Comparison of ENCODE assay signal across 1 cellular context in the genomic region with DNA sequence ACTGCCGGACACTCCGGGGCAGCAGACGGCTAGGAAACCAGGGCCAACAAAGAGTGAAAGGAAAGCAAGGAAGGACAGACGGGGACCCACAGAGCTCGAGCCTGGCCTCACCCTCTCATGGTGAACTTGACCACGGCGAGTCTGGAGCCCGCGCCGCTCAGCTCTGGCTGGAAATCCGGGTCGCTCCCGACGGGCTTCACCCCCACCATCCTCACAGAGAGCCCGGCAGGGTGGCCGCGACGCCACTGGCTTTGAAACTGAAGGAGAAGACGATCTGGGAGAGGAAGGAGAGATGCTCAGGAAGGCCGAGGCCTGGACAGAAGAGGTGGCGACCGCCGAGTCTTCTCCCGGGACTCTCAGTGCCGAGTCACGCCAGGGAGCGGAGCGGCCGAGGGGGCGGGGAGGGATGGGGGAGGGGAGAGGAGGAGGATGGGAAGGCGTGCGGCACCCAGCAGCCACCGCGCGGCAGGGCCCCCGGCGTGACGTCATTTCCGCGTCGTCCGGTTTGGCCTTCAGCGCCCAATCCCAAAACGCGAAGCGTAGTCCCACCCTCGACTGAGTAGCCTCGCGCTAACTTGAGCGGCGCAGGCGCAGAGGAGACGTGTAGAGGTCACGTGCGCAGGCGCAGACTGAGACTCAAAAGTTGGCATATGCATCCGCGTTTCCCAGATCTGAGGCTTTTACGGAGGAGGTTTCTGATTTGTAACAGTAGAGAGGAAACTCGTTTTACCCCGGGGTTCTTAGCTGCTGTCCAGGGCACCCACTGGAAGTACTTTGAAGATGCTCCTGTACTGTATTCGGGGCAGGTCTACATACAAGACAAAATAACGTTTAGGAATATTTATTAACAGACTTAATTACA.
A peak's percentile ranks its signal among the peaks of the same experiment; 100 is the strongest.
TF ChIP-seq lines count a peak whose summit lies in the region.

A gene (minus strand): TSS at position 361 of the 862 bp plus-strand sequence. CDS start 152 bp downstream, at position 209.

TF ChIP-seq in GM12878, 131 proteins besides CTCF, POLR2A, EP300 and RAD21 (continued from another document and continues in another):
- TF ChIP-seq, protein P1, sequence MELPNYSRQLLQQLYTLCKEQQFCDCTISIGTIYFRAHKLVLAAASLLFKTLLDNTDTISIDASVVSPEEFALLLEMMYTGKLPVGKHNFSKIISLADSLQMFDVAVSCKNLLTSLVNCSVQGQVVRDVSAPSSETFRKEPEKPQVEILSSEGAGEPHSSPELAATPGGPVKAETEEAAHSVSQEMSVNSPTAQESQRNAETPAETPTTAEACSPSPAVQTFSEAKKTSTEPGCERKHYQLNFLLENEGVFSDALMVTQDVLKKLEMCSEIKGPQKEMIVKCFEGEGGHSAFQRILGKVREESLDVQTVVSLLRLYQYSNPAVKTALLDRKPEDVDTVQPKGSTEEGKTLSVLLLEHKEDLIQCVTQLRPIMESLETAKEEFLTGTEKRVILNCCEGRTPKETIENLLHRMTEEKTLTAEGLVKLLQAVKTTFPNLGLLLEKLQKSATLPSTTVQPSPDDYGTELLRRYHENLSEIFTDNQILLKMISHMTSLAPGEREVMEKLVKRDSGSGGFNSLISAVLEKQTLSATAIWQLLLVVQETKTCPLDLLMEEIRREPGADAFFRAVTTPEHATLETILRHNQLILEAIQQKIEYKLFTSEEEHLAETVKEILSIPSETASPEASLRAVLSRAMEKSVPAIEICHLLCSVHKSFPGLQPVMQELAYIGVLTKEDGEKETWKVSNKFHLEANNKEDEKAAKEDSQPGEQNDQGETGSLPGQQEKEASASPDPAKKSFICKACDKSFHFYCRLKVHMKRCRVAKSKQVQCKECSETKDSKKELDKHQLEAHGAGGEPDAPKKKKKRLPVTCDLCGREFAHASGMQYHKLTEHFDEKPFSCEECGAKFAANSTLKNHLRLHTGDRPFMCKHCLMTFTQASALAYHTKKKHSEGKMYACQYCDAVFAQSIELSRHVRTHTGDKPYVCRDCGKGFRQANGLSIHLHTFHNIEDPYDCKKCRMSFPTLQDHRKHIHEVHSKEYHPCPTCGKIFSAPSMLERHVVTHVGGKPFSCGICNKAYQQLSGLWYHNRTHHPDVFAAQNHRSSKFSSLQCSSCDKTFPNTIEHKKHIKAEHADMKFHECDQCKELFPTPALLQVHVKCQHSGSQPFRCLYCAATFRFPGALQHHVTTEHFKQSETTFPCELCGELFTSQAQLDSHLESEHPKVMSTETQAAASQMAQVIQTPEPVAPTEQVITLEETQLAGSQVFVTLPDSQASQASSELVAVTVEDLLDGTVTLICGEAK (IDR thresholded peaks at IDR 0.05; ENCODE audit: borderline replicate concordance) = peak; percentile 76; the same call in 1 of the 2 replicates
- TF ChIP-seq, protein P2, sequence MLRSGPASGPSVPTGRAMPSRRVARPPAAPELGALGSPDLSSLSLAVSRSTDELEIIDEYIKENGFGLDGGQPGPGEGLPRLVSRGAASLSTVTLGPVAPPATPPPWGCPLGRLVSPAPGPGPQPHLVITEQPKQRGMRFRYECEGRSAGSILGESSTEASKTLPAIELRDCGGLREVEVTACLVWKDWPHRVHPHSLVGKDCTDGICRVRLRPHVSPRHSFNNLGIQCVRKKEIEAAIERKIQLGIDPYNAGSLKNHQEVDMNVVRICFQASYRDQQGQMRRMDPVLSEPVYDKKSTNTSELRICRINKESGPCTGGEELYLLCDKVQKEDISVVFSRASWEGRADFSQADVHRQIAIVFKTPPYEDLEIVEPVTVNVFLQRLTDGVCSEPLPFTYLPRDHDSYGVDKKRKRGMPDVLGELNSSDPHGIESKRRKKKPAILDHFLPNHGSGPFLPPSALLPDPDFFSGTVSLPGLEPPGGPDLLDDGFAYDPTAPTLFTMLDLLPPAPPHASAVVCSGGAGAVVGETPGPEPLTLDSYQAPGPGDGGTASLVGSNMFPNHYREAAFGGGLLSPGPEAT (IDR thresholded peaks at IDR 0.05; ENCODE audit: low read depth) = 0 out of 2 replicates have a peak, but pooled peaks have one; percentile 29
- TF ChIP-seq NFIC (IDR thresholded peaks at IDR 0.05; ENCODE audit: low read depth, low read length) (no peak), EGR1 (IDR thresholded peaks at IDR 0.05; ENCODE audit: borderline replicate concordance in 1 of 2, low read depth in 2 of 2, low read length in 2 of 2) (peak in 1 of 2 experiments; percentile 77; a peak in 2 of 3 replicates), BRCA1 (IDR thresholded peaks at IDR 0.05; ENCODE audit: low read depth, low read length) (peak; percentile 67), SMAD5 (IDR thresholded peaks at IDR 0.05; ENCODE audit: low read depth) (peak; percentile 54; the same call in 1 of the 2 replicates), ZNF207 (IDR thresholded peaks at IDR 0.05; ENCODE audit: borderline replicate concordance) (peak; percentile 61; the same call in 1 of the 2 replicates), ASH2L (IDR thresholded peaks at IDR 0.05; ENCODE audit: borderline replicate concordance, low read depth) (no peak), SP1 (IDR thresholded peaks at IDR 0.05; ENCODE audit: low read depth, low read length) (peak; percentile 82), TCF12 (IDR thresholded peaks at IDR 0.05; ENCODE audit: low read depth, low read length) (peak; percentile 80), HCFC1 (IDR thresholded peaks at IDR 0.05; ENCODE audit: low read length) (peak; percentile 72), ZBED1 (IDR thresholded peaks at IDR 0.05; ENCODE audit: borderline replicate concordance) (no peak; the same call in 1 of the 2 replicates), NR2C1 (IDR thresholded peaks at IDR 0.05) (peak; percentile 46; the same call in 1 of the 2 replicates), CBX5 (IDR thresholded peaks at IDR 0.05; ENCODE audit: low read depth) (0 out of 2 replicates have a peak, but pooled peaks have one; percentile 21), TBL1XR1 (IDR thresholded peaks at IDR 0.05; ENCODE audit: low read depth, low read length) (peak; percentile 94), IKZF1 (conservative IDR thresholded peaks at IDR 0.05) (peak; percentile 97), WRNIP1 (IDR thresholded peaks at IDR 0.05; ENCODE audit: borderline replicate concordance, low read depth, low read length) (no peak), TAF1 (IDR thresholded peaks at IDR 0.05; ENCODE audit: borderline replicate concordance, low read depth, low read length) (peak; percentile 71), KLF5 (IDR thresholded peaks at IDR 0.05; ENCODE audit: partially characterized antibody) (peak; percentile 25), RAD51 (IDR thresholded peaks at IDR 0.05) (peak; percentile 95), PAX5 (IDR thresholded peaks at IDR 0.05; ENCODE audit: borderline replicate concordance, low read depth, low read length) (peak; percentile 33; the same call in 1 of the 2 replicates), POU2F2 (IDR thresholded peaks at IDR 0.05; ENCODE audit: borderline replicate concordance, low read depth, low read length) (peak; percentile 77; the same call in 1 of the 3 replicates), CREM (IDR thresholded peaks at IDR 0.05; ENCODE audit: low read depth) (peak; percentile 96), ETV6 (conservative IDR thresholded peaks at IDR 0.05 in 1 of 2, IDR thresholded peaks at IDR 0.05 in 1 of 2; ENCODE audit: borderline replicate concordance in 1 of 2, low read depth in 1 of 2) (no peak), POLR2AphosphoS5 (IDR thresholded peaks at IDR 0.05; ENCODE audit: low read length) (peak; percentile 93), SIX5 (IDR thresholded peaks at IDR 0.05; ENCODE audit: low read depth, low read length, severe bottlenecking) (peak; percentile 37), JUND (IDR thresholded peaks at IDR 0.05; ENCODE audit: low read depth, low read length) (peak; percentile 79), FOXM1 (IDR thresholded peaks at IDR 0.05; ENCODE audit: low read depth, low read length) (0 out of 2 replicates have a peak, but pooled peaks have one; percentile 31), RUNX3 (IDR thresholded peaks at IDR 0.05; ENCODE audit: low read length) (peak; percentile 18; the same call in 1 of the 2 replicates), NRF1 (conservative IDR thresholded peaks at IDR 0.05; ENCODE audit: low read depth, low read length) (peak; percentile 98), STAT1 (conservative IDR thresholded peaks at IDR 0.05) (no peak), SIN3A (IDR thresholded peaks at IDR 0.05; ENCODE audit: low read depth, low read length) (0 out of 2 replicates have a peak, but pooled peaks have one; percentile 44)
- TF ChIP-seq, protein P3, sequence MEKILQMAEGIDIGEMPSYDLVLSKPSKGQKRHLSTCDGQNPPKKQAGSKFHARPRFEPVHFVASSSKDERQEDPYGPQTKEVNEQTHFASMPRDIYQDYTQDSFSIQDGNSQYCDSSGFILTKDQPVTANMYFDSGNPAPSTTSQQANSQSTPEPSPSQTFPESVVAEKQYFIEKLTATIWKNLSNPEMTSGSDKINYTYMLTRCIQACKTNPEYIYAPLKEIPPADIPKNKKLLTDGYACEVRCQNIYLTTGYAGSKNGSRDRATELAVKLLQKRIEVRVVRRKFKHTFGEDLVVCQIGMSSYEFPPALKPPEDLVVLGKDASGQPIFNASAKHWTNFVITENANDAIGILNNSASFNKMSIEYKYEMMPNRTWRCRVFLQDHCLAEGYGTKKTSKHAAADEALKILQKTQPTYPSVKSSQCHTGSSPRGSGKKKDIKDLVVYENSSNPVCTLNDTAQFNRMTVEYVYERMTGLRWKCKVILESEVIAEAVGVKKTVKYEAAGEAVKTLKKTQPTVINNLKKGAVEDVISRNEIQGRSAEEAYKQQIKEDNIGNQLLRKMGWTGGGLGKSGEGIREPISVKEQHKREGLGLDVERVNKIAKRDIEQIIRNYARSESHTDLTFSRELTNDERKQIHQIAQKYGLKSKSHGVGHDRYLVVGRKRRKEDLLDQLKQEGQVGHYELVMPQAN (conservative IDR thresholded peaks at IDR 0.05) = peak; percentile 40; the same call in 1 of the 2 replicates
- TF ChIP-seq, protein P4, sequence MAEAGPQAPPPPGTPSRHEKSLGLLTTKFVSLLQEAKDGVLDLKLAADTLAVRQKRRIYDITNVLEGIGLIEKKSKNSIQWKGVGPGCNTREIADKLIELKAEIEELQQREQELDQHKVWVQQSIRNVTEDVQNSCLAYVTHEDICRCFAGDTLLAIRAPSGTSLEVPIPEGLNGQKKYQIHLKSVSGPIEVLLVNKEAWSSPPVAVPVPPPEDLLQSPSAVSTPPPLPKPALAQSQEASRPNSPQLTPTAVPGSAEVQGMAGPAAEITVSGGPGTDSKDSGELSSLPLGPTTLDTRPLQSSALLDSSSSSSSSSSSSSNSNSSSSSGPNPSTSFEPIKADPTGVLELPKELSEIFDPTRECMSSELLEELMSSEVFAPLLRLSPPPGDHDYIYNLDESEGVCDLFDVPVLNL (IDR thresholded peaks at IDR 0.05; ENCODE audit: low read depth, low read length) = 0 out of 2 replicates have a peak, but pooled peaks have one; percentile 22
- TF ChIP-seq, protein P5, sequence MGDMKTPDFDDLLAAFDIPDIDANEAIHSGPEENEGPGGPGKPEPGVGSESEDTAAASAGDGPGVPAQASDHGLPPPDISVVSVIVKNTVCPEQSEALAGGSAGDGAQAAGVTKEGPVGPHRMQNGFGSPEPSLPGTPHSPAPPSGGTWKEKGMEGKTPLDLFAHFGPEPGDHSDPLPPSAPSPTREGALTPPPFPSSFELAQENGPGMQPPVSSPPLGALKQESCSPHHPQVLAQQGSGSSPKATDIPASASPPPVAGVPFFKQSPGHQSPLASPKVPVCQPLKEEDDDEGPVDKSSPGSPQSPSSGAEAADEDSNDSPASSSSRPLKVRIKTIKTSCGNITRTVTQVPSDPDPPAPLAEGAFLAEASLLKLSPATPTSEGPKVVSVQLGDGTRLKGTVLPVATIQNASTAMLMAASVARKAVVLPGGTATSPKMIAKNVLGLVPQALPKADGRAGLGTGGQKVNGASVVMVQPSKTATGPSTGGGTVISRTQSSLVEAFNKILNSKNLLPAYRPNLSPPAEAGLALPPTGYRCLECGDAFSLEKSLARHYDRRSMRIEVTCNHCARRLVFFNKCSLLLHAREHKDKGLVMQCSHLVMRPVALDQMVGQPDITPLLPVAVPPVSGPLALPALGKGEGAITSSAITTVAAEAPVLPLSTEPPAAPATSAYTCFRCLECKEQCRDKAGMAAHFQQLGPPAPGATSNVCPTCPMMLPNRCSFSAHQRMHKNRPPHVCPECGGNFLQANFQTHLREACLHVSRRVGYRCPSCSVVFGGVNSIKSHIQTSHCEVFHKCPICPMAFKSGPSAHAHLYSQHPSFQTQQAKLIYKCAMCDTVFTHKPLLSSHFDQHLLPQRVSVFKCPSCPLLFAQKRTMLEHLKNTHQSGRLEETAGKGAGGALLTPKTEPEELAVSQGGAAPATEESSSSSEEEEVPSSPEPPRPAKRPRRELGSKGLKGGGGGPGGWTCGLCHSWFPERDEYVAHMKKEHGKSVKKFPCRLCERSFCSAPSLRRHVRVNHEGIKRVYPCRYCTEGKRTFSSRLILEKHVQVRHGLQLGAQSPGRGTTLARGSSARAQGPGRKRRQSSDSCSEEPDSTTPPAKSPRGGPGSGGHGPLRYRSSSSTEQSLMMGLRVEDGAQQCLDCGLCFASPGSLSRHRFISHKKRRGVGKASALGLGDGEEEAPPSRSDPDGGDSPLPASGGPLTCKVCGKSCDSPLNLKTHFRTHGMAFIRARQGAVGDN (IDR thresholded peaks at IDR 0.05) = peak; percentile 68
- TF ChIP-seq, protein P6, sequence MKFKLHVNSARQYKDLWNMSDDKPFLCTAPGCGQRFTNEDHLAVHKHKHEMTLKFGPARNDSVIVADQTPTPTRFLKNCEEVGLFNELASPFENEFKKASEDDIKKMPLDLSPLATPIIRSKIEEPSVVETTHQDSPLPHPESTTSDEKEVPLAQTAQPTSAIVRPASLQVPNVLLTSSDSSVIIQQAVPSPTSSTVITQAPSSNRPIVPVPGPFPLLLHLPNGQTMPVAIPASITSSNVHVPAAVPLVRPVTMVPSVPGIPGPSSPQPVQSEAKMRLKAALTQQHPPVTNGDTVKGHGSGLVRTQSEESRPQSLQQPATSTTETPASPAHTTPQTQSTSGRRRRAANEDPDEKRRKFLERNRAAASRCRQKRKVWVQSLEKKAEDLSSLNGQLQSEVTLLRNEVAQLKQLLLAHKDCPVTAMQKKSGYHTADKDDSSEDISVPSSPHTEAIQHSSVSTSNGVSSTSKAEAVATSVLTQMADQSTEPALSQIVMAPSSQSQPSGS (IDR thresholded peaks at IDR 0.05; ENCODE audit: low read length) = peak; percentile 37; the same call in 1 of the 2 replicates
- TF ChIP-seq, protein P7, sequence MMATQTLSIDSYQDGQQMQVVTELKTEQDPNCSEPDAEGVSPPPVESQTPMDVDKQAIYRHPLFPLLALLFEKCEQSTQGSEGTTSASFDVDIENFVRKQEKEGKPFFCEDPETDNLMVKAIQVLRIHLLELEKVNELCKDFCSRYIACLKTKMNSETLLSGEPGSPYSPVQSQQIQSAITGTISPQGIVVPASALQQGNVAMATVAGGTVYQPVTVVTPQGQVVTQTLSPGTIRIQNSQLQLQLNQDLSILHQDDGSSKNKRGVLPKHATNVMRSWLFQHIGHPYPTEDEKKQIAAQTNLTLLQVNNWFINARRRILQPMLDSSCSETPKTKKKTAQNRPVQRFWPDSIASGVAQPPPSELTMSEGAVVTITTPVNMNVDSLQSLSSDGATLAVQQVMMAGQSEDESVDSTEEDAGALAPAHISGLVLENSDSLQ (IDR thresholded peaks at IDR 0.05) = 0 out of 2 replicates have a peak, but pooled peaks have one; percentile 10
- TF ChIP-seq, protein P8, sequence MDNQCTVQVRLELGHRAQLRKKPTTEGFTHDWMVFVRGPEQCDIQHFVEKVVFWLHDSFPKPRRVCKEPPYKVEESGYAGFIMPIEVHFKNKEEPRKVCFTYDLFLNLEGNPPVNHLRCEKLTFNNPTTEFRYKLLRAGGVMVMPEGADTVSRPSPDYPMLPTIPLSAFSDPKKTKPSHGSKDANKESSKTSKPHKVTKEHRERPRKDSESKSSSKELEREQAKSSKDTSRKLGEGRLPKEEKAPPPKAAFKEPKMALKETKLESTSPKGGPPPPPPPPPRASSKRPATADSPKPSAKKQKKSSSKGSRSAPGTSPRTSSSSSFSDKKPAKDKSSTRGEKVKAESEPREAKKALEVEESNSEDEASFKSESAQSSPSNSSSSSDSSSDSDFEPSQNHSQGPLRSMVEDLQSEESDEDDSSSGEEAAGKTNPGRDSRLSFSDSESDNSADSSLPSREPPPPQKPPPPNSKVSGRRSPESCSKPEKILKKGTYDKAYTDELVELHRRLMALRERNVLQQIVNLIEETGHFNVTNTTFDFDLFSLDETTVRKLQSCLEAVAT (IDR thresholded peaks at IDR 0.05) = peak; percentile 25; the same call in 1 of the 2 replicates
